ENCODE assay signal across 29 cellular contexts in the genomic region with DNA sequence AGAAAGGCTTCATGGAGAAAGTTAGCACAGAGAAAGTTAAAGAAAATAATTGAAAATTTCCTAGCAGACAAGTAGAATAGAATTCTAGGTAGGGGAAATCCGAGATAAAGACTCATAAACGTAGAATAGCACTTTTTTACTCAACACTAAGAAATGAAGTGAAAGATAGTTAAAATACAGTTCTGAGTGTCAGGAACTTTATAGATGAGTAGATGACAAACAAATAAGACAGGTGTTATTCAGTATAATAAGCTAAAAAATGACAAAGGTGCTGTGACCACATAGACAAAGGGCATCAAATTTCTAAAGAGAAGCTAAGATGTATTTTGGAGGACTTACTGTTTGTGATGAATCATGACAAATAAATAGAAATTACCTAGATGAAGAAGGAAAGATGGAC. TPM values are rescaled to one million over a fixed set of nuclear protein-coding genes. Genes with fewer than 3 reads are reported as not detected.
"Had no signal": no experiment of that assay in that cellular context is flagged by ENCODE, and none has a peak within 500 bp of the region (broad histone marks: within the 10 kb centered on the region; RNA-seq: fewer than 3 reads in every experiment).

No MANE protein-coding gene starts in this region.

- FAIRE-seq: endometrium, islet of Langerhans, keratinocyte had no signal

- H3K36me3 Mint-ChIP-seq: memory B cell; naive thymus-derived CD4-positive, alpha-beta T cell had no signal

- H3K9me3 ChIP-seq: colonic mucosa, esophagus squamous epithelium, gastrocnemius medialis had no signal

- H3K27me3 ChIP-seq: colonic mucosa, esophagus squamous epithelium, gastrocnemius medialis, heart right ventricle, left lung had no signal

- H3K4me3 ChIP-seq: colonic mucosa, esophagus squamous epithelium, gastrocnemius medialis, heart right ventricle, left lung, lung had no signal

- DNase-seq: colonic mucosa; cortex of kidney; effector CD8-positive, alpha-beta T cell; effector memory CD8-positive, alpha-beta T cell; endodermal cell; erythroblast; esophagus squamous epithelium; foreskin fibroblast; foreskin melanocyte; gastrocnemius medialis; glutamatergic neuron; head of caudate nucleus; heart right ventricle; hippocampal formation; left cardiac atrium; left lung; left ventricle myocardium superior; mammary epithelial cell; mesendoderm; midbrain; naive thymus-derived CD4-positive, alpha-beta T cell had no signal

- H3K4me1 Mint-ChIP-seq: memory B cell; naive thymus-derived CD4-positive, alpha-beta T cell had no signal

- H3K36me3 ChIP-seq: colonic mucosa, esophagus squamous epithelium, gastrocnemius medialis, heart right ventricle, left lung had no signal

- H3K27me3 Mint-ChIP-seq: dendritic cell treated with granulocyte-macrophage colony-stimulating factor and Interleukin-4, amounts not matched to agents 40 ng/mL and 50 ng/mL, for 4 days; effector memory CD8-positive, alpha-beta T cell; memory B cell; naive thymus-derived CD4-positive, alpha-beta T cell had no signal

- H3K9me3 Mint-ChIP-seq: memory B cell had no signal

- H3K4me3 Mint-ChIP-seq: dendritic cell treated with granulocyte-macrophage colony-stimulating factor and Interleukin-4, amounts not matched to agents 40 ng/mL and 50 ng/mL, for 4 days; effector memory CD8-positive, alpha-beta T cell; endodermal cell; memory B cell; naive thymus-derived CD4-positive, alpha-beta T cell had no signal

- ATAC-seq: effector memory CD8-positive, alpha-beta T cell; esophagus mucosa; gastrocnemius medialis; heart right ventricle; left cardiac atrium; left lung; left ventricle myocardium superior; naive thymus-derived CD4-positive, alpha-beta T cell had no signal

- H3K27ac ChIP-seq: colonic mucosa, epithelial cell of prostate, esophagus squamous epithelium, gastrocnemius medialis, heart right ventricle, left lung had no signal

- H3K4me1 ChIP-seq: colonic mucosa, esophagus squamous epithelium, gastrocnemius medialis, heart right ventricle, left lung had no signal

RNA-seq across cellular contexts. Expression of gene FKBP1C, which starts 12.9 kb away (rescaled TPM):
- total RNA-seq: esophagus mucosa had no signal
